ENCODE assay signal across 7 cellular contexts in the genomic region with DNA sequence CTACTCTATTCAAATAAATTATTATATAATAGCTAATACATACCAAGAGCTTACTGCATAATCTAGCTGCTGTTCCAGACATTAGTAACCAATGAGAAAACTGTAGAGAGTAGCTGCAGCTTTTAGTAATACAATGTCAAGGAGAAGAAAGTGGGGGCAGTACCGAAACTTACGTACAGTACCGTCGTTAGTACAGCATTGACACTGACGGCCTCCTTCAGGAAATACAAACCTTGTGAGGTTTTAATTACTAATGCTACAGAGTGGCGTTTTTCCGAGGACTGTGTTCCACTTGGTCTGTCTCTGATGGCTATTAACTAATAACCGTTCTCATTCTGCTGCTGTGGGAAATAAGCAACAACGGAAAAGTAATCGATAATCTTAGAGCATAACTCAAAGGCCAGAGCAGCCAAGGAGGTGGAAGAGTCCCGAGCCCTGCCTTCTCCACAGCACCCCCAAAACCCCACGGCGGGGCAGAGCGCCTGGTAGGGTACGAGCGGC. TPM values are rescaled to one million over a fixed set of nuclear protein-coding genes. Genes with fewer than 3 reads are reported as not detected.
A peak's percentile ranks its signal among the peaks of the same experiment; 100 is the strongest.
DNase-seq lines count a peak whose midpoint lies in the region; ATAC-seq and TF ChIP-seq lines count a peak whose summit lies in the region.

No MANE protein-coding gene starts in this region.

- DNase-seq in G401 (ENCODE audit: low spot score) (peak; percentile 56), SIG-M5 (lab: John Stamatoyannopoulos, UW) (peak; percentile 41), coronary artery (ENCODE audit: low spot score) (no peak), memory B cell (ENCODE audit: low spot score in 2 of 2) (peak in 1 of 2 donors; percentile 62)

- no peaks in the 10 kb centered on the region for H3K27me3 ChIP-seq in thymus (ENCODE audit: control insufficient read depth, insufficient read depth)

- peak overlapping the region; percentile 98 for H3K4me3 Mint-ChIP-seq in memory B cell

- in situ Hi-C loops in G401 (cut with HindIII; ENCODE audit: low sequenced_read_pairs) = no loop called here

- H3K4me3 ChIP-seq in coronary artery (peak overlapping the region; percentile 96), thymus (ENCODE audit: low read length) (peak overlapping the region; percentile 85)

- WGBS in thymus = under 1% methylated on average over 16 of the region's 16 CpGs

- H3K27ac Mint-ChIP-seq in memory B cell = peak overlapping the region; percentile 98

- TF ChIP-seq CTCF in coronary artery (IDR thresholded peaks at IDR 0.05) = no peak

- no peaks in the 10 kb centered on the region for H3K4me1 ChIP-seq in thymus (ENCODE audit: control insufficient read depth, insufficient read depth, low read length)

- peaks cover 10% of the 10 kb centered on the region for H3K4me1 Mint-ChIP-seq in memory B cell

- ATAC-seq in GM19455 (IDR thresholded peaks at IDR 0.05; ENCODE audit: unreplicated experiment) = peak; percentile 56
- peak; percentile 69 for ATAC-seq in HG03460 (IDR thresholded peaks at IDR 0.05; ENCODE audit: unreplicated experiment)
- ATAC-seq in memory B cell (ENCODE audit: low read depth) = peak; percentile 78

- no peaks in the 10 kb centered on the region for H3K36me3 ChIP-seq in thymus (ENCODE audit: control insufficient read depth, insufficient read depth)

- H3K9me3 ChIP-seq in thymus (ENCODE audit: control insufficient read depth) = no peaks in the 10 kb centered on the region

- H3K36me3 Mint-ChIP-seq in memory B cell = peaks cover 4% of the 10 kb centered on the region

- H3K9me3 Mint-ChIP-seq in memory B cell = no peaks in the 10 kb centered on the region

- H3K27ac ChIP-seq in coronary artery = peak overlapping the region; percentile 91
- H3K27ac ChIP-seq in thymus (ENCODE audit: low read depth) = peak overlapping the region; percentile 84

- H3K27me3 Mint-ChIP-seq in memory B cell = no peaks in the 10 kb centered on the region

RNA-seq across cellular contexts. Expression of gene PM20D2, which starts 0.3 kb away (rescaled TPM):
- 22.4 and 42.2 TPM in 2 replicates for total RNA-seq in G401 (2014; rRNA removed; shearing (Covaris generic))
- polyA plus RNA-seq in thymus = 17.2 TPM

RNA-seq across cellular contexts. Expression of gene SRSF12, which starts 27.6 kb away (rescaled TPM):
- 4.6 and 8.2 TPM in 2 replicates for total RNA-seq in G401 (2014; rRNA removed; shearing (Covaris generic))
- polyA plus RNA-seq in thymus = 1.2 TPM
